In the genomic region with DNA sequence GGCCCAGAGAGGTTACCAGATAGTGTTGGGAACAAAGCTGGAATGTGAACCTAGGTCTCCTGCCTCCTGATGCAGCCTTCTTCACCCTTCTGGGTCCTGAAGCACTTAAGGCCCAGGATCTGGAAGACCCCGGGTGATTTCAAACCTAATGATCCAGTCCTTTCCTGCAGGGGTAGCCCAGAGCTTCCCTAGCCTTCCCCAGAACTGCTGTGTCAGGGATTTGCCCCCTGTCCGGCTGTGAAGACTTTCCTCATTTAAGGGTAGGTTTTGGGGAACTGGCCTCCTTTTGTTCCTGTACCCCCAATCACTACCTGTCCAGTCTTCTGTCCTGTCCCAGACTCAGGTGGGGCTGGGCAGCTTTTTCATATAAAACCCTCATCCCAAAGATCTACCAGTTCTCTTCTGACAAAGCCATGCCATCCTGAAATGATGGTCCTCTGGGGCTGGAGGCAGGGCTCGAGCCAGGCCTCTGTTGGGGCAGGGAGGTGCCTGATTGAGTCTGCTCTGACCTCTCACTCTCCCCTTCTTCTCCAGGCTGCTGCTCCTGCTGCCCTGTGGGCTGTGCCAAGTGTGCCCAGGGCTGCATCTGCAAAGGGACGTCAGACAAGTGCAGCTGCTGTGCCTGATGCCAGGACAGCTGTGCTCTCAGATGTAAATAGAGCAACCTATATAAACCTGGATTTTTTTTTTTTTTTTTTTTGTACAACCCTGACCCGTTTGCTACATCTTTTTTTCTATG, we compare ENCODE assay signal across 9 cellular contexts. TPM values are rescaled to one million over a fixed set of nuclear protein-coding genes. Genes with fewer than 3 reads are reported as not detected.
DNase-seq lines count a peak whose midpoint lies in the region; ATAC-seq, FAIRE-seq and TF ChIP-seq lines count a peak whose summit lies in the region.
"Had no signal": no experiment of that assay in that cellular context is flagged by ENCODE, and none has a peak within 500 bp of the region (broad histone marks: within the 10 kb centered on the region; RNA-seq: fewer than 3 reads in every experiment).

No MANE protein-coding gene starts in this region.

- no peaks in the 10 kb centered on the region for H4K20me1 ChIP-seq in GM23248 (ENCODE audit: insufficient read depth)
- H4K20me1 ChIP-seq in fibroblast of lung (ENCODE audit: control insufficient read depth, extremely low read depth, insufficient read depth, low read length): no peaks in the 10 kb centered on the region

- WGBS in GM23248 (ENCODE audit: low coverage in 1 of 2, low lambda C conversion rate in 2 of 2, missing lambda C conversion rate in 2 of 2), 2 experiments: 58% methylated on average over 5 of the region's 5 CpGs

- H3K4me2 ChIP-seq in GM23248 (ENCODE audit: unreplicated experiment): peak overlapping the region; percentile 80
- H3K4me2 ChIP-seq in fibroblast of lung (ENCODE audit: extremely low read depth, insufficient read depth, low read length): peak overlapping the region; percentile 95

- H3K9ac ChIP-seq in GM23248 (peak overlapping the region; percentile 76; the same call in 1 of the 2 replicates), fibroblast of lung (ENCODE audit: insufficient read depth, low read length) (no peak overlapping the region)

- H3K36me3 ChIP-seq in GM23248 (ENCODE audit: low read depth) (no peaks in the 10 kb centered on the region), fibroblast of lung (ENCODE audit: control insufficient read depth, insufficient read depth, low read length) (no peaks in the 10 kb centered on the region)

- peaks cover 11% of the 10 kb centered on the region for H3K36me3 Mint-ChIP-seq in T-cell

- no peaks in the 10 kb centered on the region for H3K27me3 Mint-ChIP-seq in T-cell

- peaks cover 14% of the 10 kb centered on the region; the same call in 1 of the 2 replicates for H3K4me1 ChIP-seq in GM23248 (ENCODE audit: insufficient read depth)
- H3K4me1 ChIP-seq in fibroblast of lung (ENCODE audit: control insufficient read depth, extremely low read depth, insufficient read depth, low read length): peaks cover 4% of the 10 kb centered on the region

- in situ Hi-C loops in GM23248 (cut with MboI): no loop called here

- H3K4me1 Mint-ChIP-seq in T-cell: peaks cover 24 to 30% (median 27%) of the 10 kb centered on the region in 3 donors

- peaks cover 0 to 2% (median 0%) of the 10 kb centered on the region in 3 donors for H3K9me3 Mint-ChIP-seq in T-cell

- no peaks in the 10 kb centered on the region for H3K9me2 ChIP-seq in GM23248 (ENCODE audit: insufficient read depth)

- no peak overlapping the region for H2AFZ ChIP-seq in GM23248
- H2AFZ ChIP-seq in fibroblast of lung (ENCODE audit: low read length): no peak overlapping the region

- TF ChIP-seq CTCF in fibroblast of lung (conservative IDR thresholded peaks at IDR 0.05 in 1 of 2, IDR thresholded peaks at IDR 0.05 in 1 of 2; ENCODE audit: low read depth in 1 of 2, low read length in 2 of 2): no peak

- H3K4me3 ChIP-seq in GM23248: peak overlapping the region; percentile 79
- H3K4me3 ChIP-seq in fibroblast of lung (replicated peaks in 1 of 4; ENCODE audit: control extremely low read depth in 1 of 4, insufficient read depth in 1 of 4, low read depth in 3 of 4, low read length in 4 of 4): peak overlapping the region in 2 of 4 experiments; percentile 70 to 87

- CTCF ChIA-PET in T-cell (lab: Charles Lee): interaction anchor here (0.5 to 1.3 kb wide), 4 partner anchors 18 to 410 kb away, joined by 3 to 6 read pairs (median 4); no protein-coding TSS in a partner anchor

- no peak for ATAC-seq in T-cell (replicated peaks in 1 of 4)
- ATAC-seq in GM18858 (IDR thresholded peaks at IDR 0.05; ENCODE audit: unreplicated experiment): no peak

- H3K27ac Mint-ChIP-seq in T-cell: peak overlapping the region; percentile 39 to 55

- no peaks in the 10 kb centered on the region for H3K27me3 ChIP-seq in GM23248 (replicated peaks; ENCODE audit: insufficient read depth)
- no peaks in the 10 kb centered on the region for H3K27me3 ChIP-seq in fibroblast of lung (ENCODE audit: control insufficient read depth, insufficient read depth, low read length)

- H3K79me2 ChIP-seq in GM23248 (ENCODE audit: insufficient read depth) (no peaks in the 10 kb centered on the region), fibroblast of lung (ENCODE audit: control insufficient read depth, insufficient read depth, low read length) (no peaks in the 10 kb centered on the region)

- intact Hi-C loops in posterior vena cava (cut with DNase I): no loop called here

- H3K9me3 ChIP-seq in GM23248 (ENCODE audit: low read depth) (no peaks in the 10 kb centered on the region), fibroblast of lung (ENCODE audit: control insufficient read depth, insufficient read depth, low read depth, low read length) (no peaks in the 10 kb centered on the region)

- H3K4me3 Mint-ChIP-seq in T-cell: peak overlapping the region; percentile 91 to 92 (median 91)

- no peak for DNase-seq in GM23248
- no peak for DNase-seq in T-cell
- no peak for DNase-seq in fibroblast of lung (ENCODE audit: low read depth in 2 of 2)
- peak; percentile 70 for DNase-seq in posterior vena cava (ENCODE audit: low spot score)
- DNase-seq in NCI-H82 treated with DMSO at 0.1 percent for 48 hours (lab: John Stamatoyannopoulos, UW; ENCODE audit: unreplicated experiment): no peak
- DNase-seq in NCI-H748 treated with DMSO at 0.1 percent for 48 hours (lab: John Stamatoyannopoulos, UW): no peak
- DNase-seq in frontal cortex (ENCODE audit: low spot score in 2 of 2): no peak
- DNase-seq: dermis blood vessel endothelial cell had no signal

- H3K27ac ChIP-seq in GM23248: no peak overlapping the region
- H3K27ac ChIP-seq in fibroblast of lung (ENCODE audit: insufficient read depth, low read length): no peak overlapping the region

- POLR2A ChIA-PET in T-cell (lab: Charles Lee): interaction anchor here in 1 of 2 donors (0.7 kb wide), 1 partner anchor 60 kb away, joined by 4 read pairs; no protein-coding TSS in a partner anchor

- no peaks in the 10 kb centered on the region; the same call in 1 of the 2 replicates for H3F3A ChIP-seq in GM23248 (ENCODE audit: insufficient read depth)

- no peak for FAIRE-seq in frontal cortex (lab: Jason Lieb, UNC)

RNA-seq across cellular contexts. Expression of a gene that starts 1.3 kb away (rescaled TPM):
- total RNA-seq in GM23248 (2014; rRNA removed; shearing (Covaris generic)): 26.2 and 113 TPM in 2 replicates
- polyA plus RNA-seq in GM23248 (2016; fragmentation: Nextera tagmentation; extraction: Ambion mirVana) (126 and 146 TPM in 2 replicates), fibroblast of lung (137 and 242 TPM in 2 replicates)
- total RNA-seq in T-cell (10 to 100 TPM; 18.7 to 30.8 (median 28.8) TPM), fibroblast of lung (86.8 and 137 TPM in 2 replicates), posterior vena cava (100 to 1,000 TPM; 459 to 753 TPM), frontal cortex (7.7 TPM)
- polyA plus RNA-seq in fibroblast of lung (2012): 103 and 139 TPM in 2 replicates
- polyA minus RNA-seq in fibroblast of lung (ENCODE audit: low replicate concordance): 123 and 262 TPM in 2 replicates

RNA-seq across cellular contexts. Expression of a gene that starts 14.0 kb away (rescaled TPM):
- not detected in 2 replicates for total RNA-seq in GM23248 (2014; rRNA removed; shearing (Covaris generic))
- polyA plus RNA-seq in GM23248 (2016; fragmentation: Nextera tagmentation; extraction: Ambion mirVana) (not detected in 2 replicates), fibroblast of lung (not detected in 2 replicates)
- total RNA-seq in T-cell (1 to 10 TPM in 1 of 5 donors, not detected in 4; 1.4 TPM), fibroblast of lung (not detected in 2 replicates), posterior vena cava (1 to 10 TPM in 1 of 2 donors, not detected in 1; 2.0 TPM), frontal cortex (not detected)
- polyA plus RNA-seq in fibroblast of lung (2012): not detected in 2 replicates
- polyA minus RNA-seq in fibroblast of lung (ENCODE audit: low replicate concordance): not detected in 2 replicates
- total RNA-seq: dermis blood vessel endothelial cell had no signal

RNA-seq across cellular contexts. Expression of a gene that starts 15.7 kb away (rescaled TPM):
- total RNA-seq in GM23248 (2014; rRNA removed; shearing (Covaris generic)): not detected in 2 replicates
- polyA plus RNA-seq in GM23248 (2016; fragmentation: Nextera tagmentation; extraction: Ambion mirVana): 3.3 and 4.4 TPM in 2 replicates
- 1 to 10 TPM in 3 of 5 donors, not detected in 2; 2.0 to 4.1 (median 4.0) TPM for total RNA-seq in T-cell
- total RNA-seq in fibroblast of lung: 11.6 and 16.4 TPM in 2 replicates
- 5.7 and 9.1 TPM in 2 replicates for polyA plus RNA-seq in fibroblast of lung
- polyA plus RNA-seq in fibroblast of lung (2012): 10.1 and 12.3 TPM in 2 replicates
- polyA minus RNA-seq in fibroblast of lung (ENCODE audit: low replicate concordance): 1.3 and 10.2 TPM in 2 replicates
- total RNA-seq in posterior vena cava: 10 to 100 TPM; 14.0 to 26.7 TPM
- not detected for total RNA-seq in frontal cortex
- total RNA-seq: dermis blood vessel endothelial cell had no signal

RNA-seq across cellular contexts. Expression of a gene that starts 25.8 kb away (rescaled TPM):
- total RNA-seq in GM23248 (2014; rRNA removed; shearing (Covaris generic)): 1.1 TPM in 1 of 2 replicates, not detected in the other
- 4.5 and 5.4 TPM in 2 replicates for polyA plus RNA-seq in GM23248 (2016; fragmentation: Nextera tagmentation; extraction: Ambion mirVana)
- 10 to 100 TPM in 2 of 5 donors, 1 to 10 TPM in 3; 5.3 to 14.3 (median 9.3) TPM for total RNA-seq in T-cell
- 0.26 and 2.1 TPM in 2 replicates for total RNA-seq in fibroblast of lung
- 0.20 and 3.2 TPM in 2 replicates for polyA plus RNA-seq in fibroblast of lung
- 0.59 and 11.2 TPM in 2 replicates for polyA plus RNA-seq in fibroblast of lung (2012)
- polyA minus RNA-seq in fibroblast of lung (ENCODE audit: low replicate concordance): 2.7 and 3.7 TPM in 2 replicates
- 10 to 100 TPM in 1 of 2 donors, 1 to 10 TPM in 1; 9.1 to 10.6 TPM for total RNA-seq in posterior vena cava
- total RNA-seq in frontal cortex: 1.2 TPM

RNA-seq across cellular contexts. Expression of a gene that starts 31.9 kb away (rescaled TPM):
- not detected in 2 replicates for total RNA-seq in GM23248 (2014; rRNA removed; shearing (Covaris generic))
- not detected in 2 replicates for polyA plus RNA-seq in GM23248 (2016; fragmentation: Nextera tagmentation; extraction: Ambion mirVana)
- total RNA-seq in T-cell: not detected
- total RNA-seq in fibroblast of lung: not detected in 2 replicates
- polyA plus RNA-seq in fibroblast of lung: not detected in 2 replicates
- not detected in 2 replicates for polyA plus RNA-seq in fibroblast of lung (2012)
- polyA minus RNA-seq in fibroblast of lung (ENCODE audit: low replicate concordance): not detected in 2 replicates
- total RNA-seq in posterior vena cava: not detected
- not detected for total RNA-seq in frontal cortex
- total RNA-seq: dermis blood vessel endothelial cell had no signal
